ENCODE assay signal across 10 cellular contexts in genomic region chr1:8217809-8218208, GRCh38.
A peak's percentile ranks its signal among the peaks of the same experiment; 100 is the strongest.
DNase-seq lines count a peak whose midpoint lies in the region; ATAC-seq and TF ChIP-seq lines count a peak whose summit lies in the region.
"Had no signal": no experiment of that assay in that cellular context is flagged by ENCODE, and none has a peak within 500 bp of the region (broad histone marks: within the 10 kb centered on the region; RNA-seq: fewer than 3 reads in every experiment).

No MANE protein-coding gene starts in this region.

- no peaks in the 10 kb centered on the region for H3K9me3 Mint-ChIP-seq in activated naive CD4-positive, alpha-beta T cell treated with anti-CD3 and anti-CD28 coated beads, Interleukin-2, amount 50 U/mL, for 24 hours
- H3K9me3 Mint-ChIP-seq in naive thymus-derived CD8-positive, alpha-beta T cell, result no peaks in the 10 kb centered on the region

- TF ChIP-seq CTCF in transverse colon (IDR thresholded peaks at IDR 0.05) (no peak), WERI-Rb-1 (IDR thresholded peaks at IDR 0.05; ENCODE audit: low read depth, low read length) (no peak)

- H3K27me3 Mint-ChIP-seq in activated naive CD4-positive, alpha-beta T cell treated with anti-CD3 and anti-CD28 coated beads, Interleukin-2, amount 50 U/mL, for 24 hours, result peaks cover 12% of the 10 kb centered on the region
- H3K27me3 Mint-ChIP-seq in naive thymus-derived CD8-positive, alpha-beta T cell, result peaks cover 14 to 78% (median 36%) of the 10 kb centered on the region in 5 donors

- intact Hi-C loops in transverse colon (cut with DNase I; ENCODE audit: low total_unique reads), result loop anchor here (10.0 kb wide), 1 partner anchor 193 kb away; the partner anchor contains the start of gene ERRFI1

- no peaks in the 10 kb centered on the region for H3K36me3 Mint-ChIP-seq in activated naive CD4-positive, alpha-beta T cell treated with anti-CD3 and anti-CD28 coated beads, Interleukin-2, amount 50 U/mL, for 24 hours
- no peaks in the 10 kb centered on the region for H3K36me3 Mint-ChIP-seq in naive thymus-derived CD8-positive, alpha-beta T cell

- no peaks in the 10 kb centered on the region for H3K9me3 ChIP-seq in duodenal mucosa (ENCODE audit: control insufficient read depth in 1 of 2, low read length in 2 of 2)
- H3K9me3 ChIP-seq in transverse colon, result no peaks in the 10 kb centered on the region
- no peaks in the 10 kb centered on the region for H3K9me3 ChIP-seq in WERI-Rb-1 (ENCODE audit: severe bottlenecking)

- H3K27ac ChIP-seq in duodenal mucosa (ENCODE audit: low read depth, low read length), result no peak overlapping the region
- peak overlapping the region; percentile 56 to 80 (median 66) for H3K27ac ChIP-seq in transverse colon
- H3K27ac ChIP-seq in WERI-Rb-1, result no peak overlapping the region
- H3K27ac ChIP-seq: C4-2B had no signal

- ATAC-seq in naive thymus-derived CD8-positive, alpha-beta T cell, result no peak
- ATAC-seq in HG02623 (IDR thresholded peaks at IDR 0.05; ENCODE audit: unreplicated experiment), result no peak

- H3K4me1 ChIP-seq in duodenal mucosa (ENCODE audit: control insufficient read depth in 1 of 2, insufficient read depth in 2 of 2, low read length in 2 of 2), result peaks cover 4 to 7% of the 10 kb centered on the region in 2 donors
- H3K4me1 ChIP-seq in transverse colon, result peaks cover 5 to 14% (median 10%) of the 10 kb centered on the region in 4 donors

- H3K36me3 ChIP-seq in duodenal mucosa (ENCODE audit: control insufficient read depth in 1 of 2, insufficient read depth in 2 of 2, low read length in 2 of 2) (no peaks in the 10 kb centered on the region), transverse colon (no peaks in the 10 kb centered on the region), WERI-Rb-1 (no peaks in the 10 kb centered on the region)

- H3K9ac ChIP-seq in duodenal mucosa (ENCODE audit: low read depth in 1 of 2, low read length in 2 of 2), result peak overlapping the region in 1 of 2 donors; percentile 80

- peak overlapping the region; percentile 48 to 64 for H3K4me3 ChIP-seq in duodenal mucosa (ENCODE audit: low read depth in 1 of 2, low read length in 2 of 2)
- peak overlapping the region in 3 of 4 donors; percentile 49 to 54 (median 53) for H3K4me3 ChIP-seq in transverse colon
- no peak overlapping the region for H3K4me3 ChIP-seq in WERI-Rb-1 (ENCODE audit: low read depth, low read length)

- H3K4me3 Mint-ChIP-seq in activated naive CD4-positive, alpha-beta T cell treated with anti-CD3 and anti-CD28 coated beads, Interleukin-2, amount 50 U/mL, for 24 hours, result peak overlapping the region; percentile 72
- peak overlapping the region in 9 of 10 donors; percentile 36 to 85 (median 61) for H3K4me3 Mint-ChIP-seq in naive thymus-derived CD8-positive, alpha-beta T cell

- POLR2A ChIA-PET in naive thymus-derived CD8-positive, alpha-beta T cell (lab: Charles Lee), result no interaction called here

- no peak for DNase-seq in activated naive CD4-positive, alpha-beta T cell treated with Interleukin-2 at 50 U/mL for 16 hours
- DNase-seq in naive thymus-derived CD8-positive, alpha-beta T cell, result no peak
- DNase-seq in transverse colon, result no peak
- no peak for DNase-seq in WERI-Rb-1
- no peak for DNase-seq in AG08396 (ENCODE audit: low spot score)
- DNase-seq: MV-4-11 had no signal

- 83% methylated on average over 4 of the region's 4 CpGs; no CpG with 5 or more reads in 1 of the 2 donors for WGBS in transverse colon (ENCODE audit: low coverage in 1 of 2), 2 donors

- no peak for TF ChIP-seq POLR2A in transverse colon (IDR thresholded peaks at IDR 0.05)

- peak overlapping the region; percentile 23 for H3K27ac Mint-ChIP-seq in activated naive CD4-positive, alpha-beta T cell treated with anti-CD3 and anti-CD28 coated beads, Interleukin-2, amount 50 U/mL, for 24 hours
- no peak overlapping the region for H3K27ac Mint-ChIP-seq in naive thymus-derived CD8-positive, alpha-beta T cell

- H3K27me3 ChIP-seq in duodenal mucosa (ENCODE audit: control insufficient read depth in 1 of 2, insufficient read depth in 2 of 2, low read length in 2 of 2), result no peaks in the 10 kb centered on the region
- no peaks in the 10 kb centered on the region for H3K27me3 ChIP-seq in transverse colon
- H3K27me3 ChIP-seq in WERI-Rb-1 (ENCODE audit: insufficient read depth, low read depth, severe bottlenecking), result no peaks in the 10 kb centered on the region

- no peak for TF ChIP-seq EP300 in transverse colon (IDR thresholded peaks at IDR 0.05; ENCODE audit: low read depth)

- H3K4me1 Mint-ChIP-seq in activated naive CD4-positive, alpha-beta T cell treated with anti-CD3 and anti-CD28 coated beads, Interleukin-2, amount 50 U/mL, for 24 hours, result peaks cover 4% of the 10 kb centered on the region
- peaks cover 4 to 13% (median 12%) of the 10 kb centered on the region in 4 donors for H3K4me1 Mint-ChIP-seq in naive thymus-derived CD8-positive, alpha-beta T cell

- in situ Hi-C loops in transverse colon (cut with MboI; ENCODE audit: low pct_ligation_motif_present in 1 of 4, low pct_unique_long_range_greater_than_20kb in 1 of 4, low sequenced_read_pairs in 3 of 4), result no loop called here

Comparison
In these comparisons a context has a peak if more than half of its experiments do, and no peak if none do; other contexts are left out.
1. H3K27ac ChIP-seq: peak in transverse colon (4 of 4); none in duodenal mucosa (single experiment) and WERI-Rb-1 (single experiment).